In genomic region chr6:159863341-159863740, GRCh38 we compare ENCODE assay signal across 9 cellular contexts. TPM values are rescaled to one million over a fixed set of nuclear protein-coding genes. Genes with fewer than 3 reads are reported as not detected.
A peak's percentile ranks its signal among the peaks of the same experiment; 100 is the strongest.
DNase-seq lines count a peak whose midpoint lies in the region; TF ChIP-seq lines count a peak whose summit lies in the region.
"Not testable (repeated sequence)": the region's sequence is repeated elsewhere in the genome, so short reads cannot be mapped to it uniquely, and the experiment has no call there.
"Had no signal": no experiment of that assay in that cellular context is flagged by ENCODE, and none has a peak within 500 bp of the region (broad histone marks: within the 10 kb centered on the region; RNA-seq: fewer than 3 reads in every experiment).

No MANE protein-coding gene starts in this region.

- H3K27ac Mint-ChIP-seq in dendritic cell treated with granulocyte-macrophage colony-stimulating factor and Interleukin-4, amounts not matched to agents 40 ng/mL and 50 ng/mL, for 4 days: peak overlapping the region; percentile 23
- not testable (repeated sequence) for H3K27ac Mint-ChIP-seq in immature natural killer cell

- not testable (repeated sequence) for H3K4me3 Mint-ChIP-seq in dendritic cell treated with granulocyte-macrophage colony-stimulating factor and Interleukin-4, amounts not matched to agents 40 ng/mL and 50 ng/mL, for 4 days; immature natural killer cell

- CTCF ChIA-PET in AG04450 (lab: Charles Lee): interaction anchor here (0.6 to 7.3 kb wide), 32 partner anchors 9 to 671 kb away, joined by 3 to 119 read pairs (median 4); no protein-coding TSS in a partner anchor

- TF ChIP-seq CTCF in AG04450 (IDR thresholded peaks at IDR 0.05; ENCODE audit: low read depth, low read length) (peak; percentile 59), GM12872 (IDR thresholded peaks at IDR 0.05; ENCODE audit: insufficient read depth, low read depth, low read length) (peak; percentile 37; the same call in 1 of the 3 replicates), VCaP (conservative IDR thresholded peaks at IDR 0.05) (peak; percentile 66)

- intact Hi-C loops in dendritic cell treated with granulocyte-macrophage colony-stimulating factor and Interleukin-4, amounts not matched to agents 40 ng/mL and 50 ng/mL, for 4 days (cut with micrococcal nuclease): loop anchor here (2.0 to 10.0 kb wide), 4 partner anchors 77 to 591 kb away; no protein-coding TSS in a partner anchor

- in situ Hi-C loops in KBM-7 (cut with MboI; ENCODE audit: low pct_unique_long_range_greater_than_20kb, low sequenced_read_pairs): loop anchor here (25.0 kb wide), 1 partner anchor 599 kb away; no protein-coding TSS in a partner anchor

- POLR2A ChIA-PET in AG04450 (lab: Yijun Ruan, JAX): not testable (repeated sequence)

- H3K27me3 Mint-ChIP-seq in dendritic cell treated with granulocyte-macrophage colony-stimulating factor and Interleukin-4, amounts not matched to agents 40 ng/mL and 50 ng/mL, for 4 days; immature natural killer cell (ENCODE audit: low read depth in 3 of 3): not testable (repeated sequence)

- H3K9me3 Mint-ChIP-seq in dendritic cell treated with granulocyte-macrophage colony-stimulating factor and Interleukin-4, amounts not matched to agents 40 ng/mL and 50 ng/mL, for 4 days; immature natural killer cell: not testable (repeated sequence)

- H3K4me1 Mint-ChIP-seq in dendritic cell treated with granulocyte-macrophage colony-stimulating factor and Interleukin-4, amounts not matched to agents 40 ng/mL and 50 ng/mL, for 4 days (ENCODE audit: low read depth); immature natural killer cell: not testable (repeated sequence)

- not testable (repeated sequence) for H3K27me3 ChIP-seq in AG04450 (ENCODE audit: control insufficient read depth, insufficient read depth, low read length)

- not testable (repeated sequence) for H3K9me3 ChIP-seq in AG04450 (ENCODE audit: control insufficient read depth, insufficient read depth, low read length)

- H3K4me3 ChIP-seq in AG04450 (ENCODE audit: low read depth, low read length): not testable (repeated sequence)

- not testable (repeated sequence) for H3K36me3 Mint-ChIP-seq in dendritic cell treated with granulocyte-macrophage colony-stimulating factor and Interleukin-4, amounts not matched to agents 40 ng/mL and 50 ng/mL, for 4 days (ENCODE audit: low read depth); immature natural killer cell

- DNase-seq in AG04450 (ENCODE audit: low read depth, low spot score): peak; percentile 27
- peak; percentile 79 for DNase-seq in KBM-7
- DNase-seq in NCI-H524 treated with DMSO at 0.1 percent for 48 hours (lab: John Stamatoyannopoulos, UW): peak; percentile 29
- peak; percentile 24 to 49 (median 32) for DNase-seq in immature natural killer cell
- peak; percentile 28 for DNase-seq in putamen (ENCODE audit: low spot score)

- not testable (repeated sequence) for H3K27ac ChIP-seq in AG04450 (ENCODE audit: low read depth, low read length); VCaP

RNA-seq across cellular contexts. Expression of gene MAS1, which starts 27.4 kb away (rescaled TPM):
- polyA plus RNA-seq in AG04450 (2011; rRNA removed) (not detected in 2 replicates), immature natural killer cell (not detected)
- not detected in 2 replicates for polyA minus RNA-seq in AG04450 (2011; rRNA and poly(A)+ RNA removed)
- polyA plus RNA-seq: urinary bladder had no signal

Comparison
In these comparisons a context has a peak if more than half of its experiments do, and no peak if none do; other contexts are left out.
1. DNase-seq: peak in every context shown above with its lines; median percentile 79 in KBM-7; 32 in immature natural killer cell; 29 in NCI-H524 treated with DMSO at 0.1 percent for 48 hours; 28 in putamen; 27 in AG04450.